Comparison of ENCODE assay signal across 21 cellular contexts in the genomic region with DNA sequence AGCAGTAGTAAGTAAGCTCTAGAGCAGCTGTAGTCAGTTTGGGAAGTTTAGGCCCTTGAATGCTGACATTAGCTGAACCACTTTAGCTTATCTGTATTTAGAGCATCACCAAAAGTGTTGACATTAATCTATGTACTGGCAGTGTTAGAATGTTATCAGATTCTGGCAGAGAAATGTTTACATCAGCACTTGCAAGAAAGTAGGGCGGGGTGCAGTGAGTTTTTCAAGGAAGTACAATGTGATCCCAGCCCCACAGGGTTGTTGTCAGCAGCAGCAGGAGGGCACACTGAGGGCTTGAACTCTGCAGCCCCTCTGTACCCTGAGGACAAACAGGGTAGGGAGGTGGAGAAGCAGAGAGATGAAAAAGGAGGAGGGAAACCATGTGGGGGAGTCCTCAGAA.
DNase-seq lines count a peak whose midpoint lies in the region; ATAC-seq, FAIRE-seq and TF ChIP-seq lines count a peak whose summit lies in the region.
"Had no signal": no experiment of that assay in that cellular context is flagged by ENCODE, and none has a peak within 500 bp of the region (broad histone marks: within the 10 kb centered on the region; RNA-seq: fewer than 3 reads in every experiment).

No MANE protein-coding gene starts in this region.

- H3K9ac ChIP-seq in K562 (ENCODE audit: insufficient read depth in 1 of 2, low read depth in 2 of 2, low read length in 2 of 2) = no peak overlapping the region
- H3K9ac ChIP-seq: KMS-11 had no signal

- CTCF ChIA-PET in HEK293 (lab: Yijun Ruan, JAX) (interaction anchor here (2.5 kb wide), 1 partner anchor 13 kb away, joined by 16 read pairs; no protein-coding TSS in a partner anchor), K562 (lab: Yijun Ruan, JAX; ENCODE audit: low intra/inter-chr PET ratio) (no interaction called here)
- CTCF ChIA-PET in naive thymus-derived CD4-positive, alpha-beta T cell (lab: Charles Lee) = no interaction called here

- no peaks in the 10 kb centered on the region for H4K20me1 ChIP-seq in K562 (replicated peaks; ENCODE audit: control insufficient read depth, insufficient read depth, low read length)

- H3K27ac ChIP-seq in HEK293 (ENCODE audit: extremely low read depth, low read depth, low read length) = no peak overlapping the region
- H3K27ac ChIP-seq in K562 (ENCODE audit: extremely low read depth, low read depth, low read length) = no peak overlapping the region
- H3K27ac ChIP-seq in lung (ENCODE audit: low read depth in 1 of 2, low read length in 1 of 2) = no peak overlapping the region
- peak overlapping the region; percentile 18 to 74 for H3K27ac ChIP-seq in testis
- H3K27ac ChIP-seq in naive thymus-derived CD4-positive, alpha-beta T cell (ENCODE audit: low read depth, low read length) = no peak overlapping the region
- H3K27ac ChIP-seq: KMS-11 had no signal

- TF ChIP-seq POLR2A in K562 (conservative IDR thresholded peaks at IDR 0.05) = no peak
- TF ChIP-seq POLR2A in testis (IDR thresholded peaks at IDR 0.05) = no peak

- intact Hi-C loops in K562 (cut with micrococcal nuclease) (no loop called here), testis (cut with DNase I; ENCODE audit: low total_unique reads) (no loop called here)
- intact Hi-C loops in naive thymus-derived CD4-positive, alpha-beta T cell (cut with micrococcal nuclease) = no loop called here

- no peak overlapping the region for H3K4me2 ChIP-seq in K562 (ENCODE audit: insufficient read depth, low read length)
- H3K4me2 ChIP-seq: KMS-11 had no signal

- POLR2A ChIA-PET in HEK293 (lab: Yijun Ruan, JAX) = no interaction called here
- POLR2A ChIA-PET in K562 (lab: Yijun Ruan, JAX) = interaction anchor here (0.8 to 1.4 kb wide), 4 partner anchors 10 to 467 kb away, joined by 3 to 4 read pairs (median 3); partner anchors contain the start of gene RMP24
- POLR2A ChIA-PET in naive thymus-derived CD4-positive, alpha-beta T cell (lab: Charles Lee) = no interaction called here

- FAIRE-seq in K562 (lab: Jason Lieb, UNC) = no peak
- FAIRE-seq: H54 had no signal

- H3K4me1 Mint-ChIP-seq in naive thymus-derived CD4-positive, alpha-beta T cell = peaks cover 0 to 3% (median 0%) of the 10 kb centered on the region in 7 donors
- H3K4me1 Mint-ChIP-seq: CD8-positive, alpha-beta memory T cell had no signal

- H2AFZ ChIP-seq in K562 (ENCODE audit: low read depth, low read length) = no peak overlapping the region

- DNase-seq in K562 (ENCODE audit: extremely low read depth in 1 of 4, low spot score in 3 of 4) (no peak), lung (ENCODE audit: low spot score) (peak; percentile 23), testis (no peak), kidney tubule cell (ENCODE audit: low spot score) (no peak), HK-2 (ENCODE audit: unreplicated experiment) (no peak)
- no peak for DNase-seq in naive thymus-derived CD4-positive, alpha-beta T cell
- DNase-seq: ACHN; C1 segment of cervical spinal cord; CD8-positive, alpha-beta memory T cell; DMS79; NCI-H1417; NCI-H187; NCI-H2107; NCI-H226; NCI-H524; NCI-H82; OCI-M1; SHP77 treated with DMSO at 0.1 percent for 48 hours had no signal

- TF ChIP-seq RAD21 in K562 (CRISPR knock-in tag; conservative IDR thresholded peaks at IDR 0.05 in 1 of 2, IDR thresholded peaks at IDR 0.05 in 1 of 2) = no peak

- no peaks in the 10 kb centered on the region for H3K36me3 Mint-ChIP-seq in naive thymus-derived CD4-positive, alpha-beta T cell
- H3K36me3 Mint-ChIP-seq: CD8-positive, alpha-beta memory T cell had no signal

- no peak for TF ChIP-seq CTCF in HEK293 (tag by site-specific recombination; IDR thresholded peaks at IDR 0.05)
- no peak for TF ChIP-seq CTCF in K562 (IDR thresholded peaks at IDR 0.05 in 2 of 3, conservative IDR thresholded peaks at IDR 0.05 in 1 of 3; ENCODE audit: insufficient read depth in 2 of 3, low read depth in 1 of 3, low read length in 3 of 3)
- TF ChIP-seq CTCF in lung (IDR thresholded peaks at IDR 0.05; ENCODE audit: control extremely low read depth, extremely low read depth) = no peak
- TF ChIP-seq CTCF in testis (IDR thresholded peaks at IDR 0.05) = no peak

- H3K9me3 ChIP-seq in HEK293 (ENCODE audit: control insufficient read depth, insufficient read depth, low read depth, low read length) (no peaks in the 10 kb centered on the region), K562 (replicated peaks; ENCODE audit: control insufficient read depth, insufficient read depth, low read depth, low read length) (no peaks in the 10 kb centered on the region), lung (ENCODE audit: control insufficient read depth in 2 of 2, insufficient read depth in 1 of 2, low read length in 1 of 2) (peaks cover 0 to 2% of the 10 kb centered on the region in 2 donors), testis (no peaks in the 10 kb centered on the region)
- H3K9me3 ChIP-seq in naive thymus-derived CD4-positive, alpha-beta T cell (ENCODE audit: control insufficient read depth in 2 of 3, low read length in 3 of 3) = no peaks in the 10 kb centered on the region

- in situ Hi-C loops in K562 (cut with MboI) = no loop called here

- no peaks in the 10 kb centered on the region for H3K4me1 ChIP-seq in HEK293 (ENCODE audit: control insufficient read depth, insufficient read depth, low read length)
- H3K4me1 ChIP-seq in K562 (replicated peaks in 1 of 2; ENCODE audit: control insufficient read depth in 2 of 2, insufficient read depth in 2 of 2, low read length in 2 of 2) = no peaks in the 10 kb centered on the region
- no peaks in the 10 kb centered on the region for H3K4me1 ChIP-seq in lung (ENCODE audit: control insufficient read depth in 2 of 2, insufficient read depth in 2 of 2, low read length in 2 of 2)
- peaks cover 23% of the 10 kb centered on the region for H3K4me1 ChIP-seq in testis
- H3K4me1 ChIP-seq in naive thymus-derived CD4-positive, alpha-beta T cell (ENCODE audit: control insufficient read depth in 2 of 2, insufficient read depth in 2 of 2, low read length in 2 of 2) = no peaks in the 10 kb centered on the region

- H3K79me2 ChIP-seq in K562 (ENCODE audit: control insufficient read depth, insufficient read depth, low read length) = no peaks in the 10 kb centered on the region

- peak; percentile 23; the same call in 1 of the 2 replicates for TF ChIP-seq EP300 in K562 (IDR thresholded peaks at IDR 0.05; ENCODE audit: low read length)

- H3K27me3 Mint-ChIP-seq in naive thymus-derived CD4-positive, alpha-beta T cell = peaks cover 0 to 9% (median 3%) of the 10 kb centered on the region in 5 donors

- peaks cover 0 to under 1% (median 0%) of the 10 kb centered on the region in 11 donors for H3K9me3 Mint-ChIP-seq in naive thymus-derived CD4-positive, alpha-beta T cell
- H3K9me3 Mint-ChIP-seq: CD8-positive, alpha-beta memory T cell had no signal

- no peak overlapping the region for H3K4me3 Mint-ChIP-seq in naive thymus-derived CD4-positive, alpha-beta T cell
- H3K4me3 Mint-ChIP-seq: CD8-positive, alpha-beta memory T cell had no signal

- peak overlapping the region in 1 of 9 donors; percentile 75 for H3K27ac Mint-ChIP-seq in naive thymus-derived CD4-positive, alpha-beta T cell
- H3K27ac Mint-ChIP-seq: CD8-positive, alpha-beta memory T cell had no signal

- H3K27me3 ChIP-seq in K562 (ENCODE audit: control insufficient read depth in 2 of 2, insufficient read depth in 2 of 2, low read length in 2 of 2) (no peaks in the 10 kb centered on the region), lung (ENCODE audit: control insufficient read depth, insufficient read depth) (no peaks in the 10 kb centered on the region), testis (no peaks in the 10 kb centered on the region)
- no peaks in the 10 kb centered on the region for H3K27me3 ChIP-seq in naive thymus-derived CD4-positive, alpha-beta T cell (ENCODE audit: control insufficient read depth in 2 of 2, insufficient read depth in 2 of 2, low read length in 2 of 2)

- no peaks in the 10 kb centered on the region for H3K36me3 ChIP-seq in HEK293 (ENCODE audit: control insufficient read depth in 2 of 2, insufficient read depth in 1 of 2, low read length in 2 of 2)
- H3K36me3 ChIP-seq in K562 (ENCODE audit: control insufficient read depth, insufficient read depth, low read length) = no peaks in the 10 kb centered on the region
- no peaks in the 10 kb centered on the region for H3K36me3 ChIP-seq in lung (ENCODE audit: control insufficient read depth in 2 of 2, insufficient read depth in 2 of 2, low read length in 2 of 2)
- no peaks in the 10 kb centered on the region for H3K36me3 ChIP-seq in testis (ENCODE audit: low read depth, missing control alignments)
- H3K36me3 ChIP-seq in naive thymus-derived CD4-positive, alpha-beta T cell (ENCODE audit: control insufficient read depth in 2 of 3, insufficient read depth in 3 of 3, low read length in 3 of 3) = no peaks in the 10 kb centered on the region

- no TSS peak for BruUV-seq in K562 (replicated peaks; lab: Mats Ljungman, UMichigan)

- H3K4me3 ChIP-seq in HEK293 (ENCODE audit: low read depth, low read length) (no peak overlapping the region), K562 (no peak overlapping the region), lung (no peak overlapping the region), testis (no peak overlapping the region)
- H3K4me3 ChIP-seq in naive thymus-derived CD4-positive, alpha-beta T cell (ENCODE audit: low read length) = no peak overlapping the region

- 0% methylated on average over 1 of the region's 1 CpG for WGBS in K562 (ENCODE audit: insufficient coverage, low coverage, missing lambda C conversion rate)
- WGBS in lung, 2 donors = 41 to 67% methylated on average over 1 of the region's 1 CpG
- 58 to 63% methylated on average over 1 of the region's 1 CpG for WGBS in testis, 2 donors

- no peaks in the 10 kb centered on the region for H3K9me1 ChIP-seq in K562 (ENCODE audit: control insufficient read depth, insufficient read depth, low read length)

- ATAC-seq in K562 = no peak
- no peak for ATAC-seq in lung (ENCODE audit: insufficient read depth, low FRiP score)
- no peak for ATAC-seq in naive thymus-derived CD4-positive, alpha-beta T cell

TF ChIP-seq in HEK293, 187 proteins besides CTCF, POLR2A, EP300 and RAD21:
- no peak for TF ChIP-seq SALL2 (tag by site-specific recombination; IDR thresholded peaks at IDR 0.05; ENCODE audit: borderline replicate concordance)
- peak; percentile 78 for TF ChIP-seq SETDB1 (IDR thresholded peaks at IDR 0.05; ENCODE audit: insufficient read length, low read length)
- peak; percentile 58; the same call in 1 of the 2 replicates for TF ChIP-seq TRIM28 (IDR thresholded peaks at IDR 0.05; ENCODE audit: borderline replicate concordance, low read length)
- no peak for TF ChIP-seq ZNF670 (tag by site-specific recombination; IDR thresholded peaks at IDR 0.05; ENCODE audit: low read depth)
TF ChIP-seq in HEK293: peak in this region for 2.

TF ChIP-seq in K562, 482 proteins besides CTCF, POLR2A, EP300 and RAD21 (continues in another document):
- TF ChIP-seq HMG20B (CRISPR knock-in tag; IDR thresholded peaks at IDR 0.05) = no peak
- 0 out of 2 replicates have a peak, but pooled peaks have one; percentile 16 for TF ChIP-seq MAFK (IDR thresholded peaks at IDR 0.05; ENCODE audit: low read length)
- no peak for TF ChIP-seq MBD2 (IDR thresholded peaks at IDR 0.05; ENCODE audit: borderline replicate concordance, low read depth)
- TF ChIP-seq TEAD4 (IDR thresholded peaks at IDR 0.05; ENCODE audit: low read length) = peak; percentile 36; the same call in 1 of the 2 replicates
- no peak for TF ChIP-seq TEAD4 (CRISPR knock-in tag; IDR thresholded peaks at IDR 0.05; ENCODE audit: borderline replicate concordance)
- peak; percentile 51; the same call in 1 of the 2 replicates for TF ChIP-seq SOX6 (IDR thresholded peaks at IDR 0.05)

Comparison
In these comparisons a context has a peak if more than half of its experiments do, and no peak if none do; other contexts are left out.
1. H3K27ac ChIP-seq: peak in testis (2 of 2); none in HEK293 (single experiment), K562 (single experiment), lung (0 of 2) and naive thymus-derived CD4-positive, alpha-beta T cell (single experiment).
2. Of the 44 proteins assayed by ChIP-seq in both K562 and HEK293: peak only in K562: none; only in HEK293: SETDB1 and TRIM28; in both: none; in neither: 42.